16 cellular contexts compared by ENCODE assay signal in the genomic region with DNA sequence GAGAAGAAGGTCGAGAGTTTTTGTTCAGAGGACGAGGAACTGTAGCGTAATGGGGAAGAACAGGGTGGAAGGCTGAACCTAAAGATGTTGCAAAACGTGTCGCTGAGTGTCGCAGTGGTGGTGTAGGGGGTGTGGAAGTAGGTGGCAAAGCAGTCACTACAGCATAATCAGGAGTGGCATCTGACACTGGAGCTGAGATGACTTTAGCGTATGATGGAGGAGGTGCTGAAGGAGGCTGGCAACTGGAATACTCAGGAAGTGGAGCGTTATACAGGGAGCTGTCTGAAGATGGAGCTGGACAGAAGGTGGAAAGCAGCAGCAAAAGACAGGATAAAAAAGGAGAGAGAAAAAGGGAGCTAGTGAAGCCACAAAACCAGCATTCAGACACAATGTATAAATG.
DNase-seq lines count a peak whose midpoint lies in the region; ATAC-seq and TF ChIP-seq lines count a peak whose summit lies in the region.
"Had no signal": no experiment of that assay in that cellular context is flagged by ENCODE, and none has a peak within 500 bp of the region (broad histone marks: within the 10 kb centered on the region; RNA-seq: fewer than 3 reads in every experiment).

No MANE protein-coding gene starts in this region.

- H3K4me3 Mint-ChIP-seq in nephron progenitor cell: no peak overlapping the region
- H3K4me3 Mint-ChIP-seq: central memory CD8-positive, alpha-beta T cell; nephron; stimulated activated naive CD8-positive, alpha-beta T cell treated with anti-CD3 and anti-CD28 coated beads, Interleukin-15, Interleukin-2, amounts not matched to agents 100 ng/mL and 50 ng/mL, for 24 hours had no signal

- peaks cover 5% of the 10 kb centered on the region for H3K36me3 ChIP-seq in smooth muscle cell (ENCODE audit: low read depth)

- H3K27ac ChIP-seq in smooth muscle cell (ENCODE audit: low read depth): no peak overlapping the region
- H3K27ac ChIP-seq: C4-2B, hepatocyte, left ventricle myocardium inferior had no signal

- no peaks in the 10 kb centered on the region for H3K27me3 Mint-ChIP-seq in nephron progenitor cell (ENCODE audit: low read depth, poor library complexity)

- peaks cover 65% of the 10 kb centered on the region for H3K79me2 ChIP-seq in smooth muscle cell (ENCODE audit: low read depth)
- H3K79me2 ChIP-seq: hepatocyte had no signal

- DNase-seq in Caki2 (ENCODE audit: low read depth): peak; percentile 24
- DNase-seq in HT1080 (ENCODE audit: low read depth): peak; percentile 1
- no peak for DNase-seq in astrocyte of the spinal cord (ENCODE audit: low read depth, low spot score)
- no peak for DNase-seq in nephron progenitor cell
- DNase-seq in smooth muscle cell (lab: John Stamatoyannopoulos, UW; ENCODE audit: unreplicated experiment): no peak
- no peak for DNase-seq in GOT3 (lab: John Stamatoyannopoulos, UW)
- DNase-seq: left ventricle myocardium inferior, NCI-H1105, T1000 had no signal

- H3F3A ChIP-seq in smooth muscle cell (ENCODE audit: low read depth): peaks cover 8% of the 10 kb centered on the region

- no peak overlapping the region for H3K4me3 ChIP-seq in astrocyte of the spinal cord (ENCODE audit: low read depth, low read length)
- no peak overlapping the region for H3K4me3 ChIP-seq in smooth muscle cell
- H3K4me3 ChIP-seq: hepatocyte, left ventricle myocardium inferior had no signal

- no peak overlapping the region for H3K4me2 ChIP-seq in smooth muscle cell
- H3K4me2 ChIP-seq: hepatocyte had no signal

- no peaks in the 10 kb centered on the region for H3K27me3 ChIP-seq in smooth muscle cell (ENCODE audit: low read depth)
- H3K27me3 ChIP-seq: hepatocyte had no signal

- TF ChIP-seq CTCF in astrocyte of the spinal cord (IDR thresholded peaks at IDR 0.05; ENCODE audit: low read depth, low read length) (peak; percentile 8), nephron progenitor cell (IDR thresholded peaks at IDR 0.05) (no peak), smooth muscle cell (IDR thresholded peaks at IDR 0.05; ENCODE audit: borderline replicate concordance, insufficient read depth, poor library complexity, severe bottlenecking) (no peak)

- peaks cover 37% of the 10 kb centered on the region for H3K4me1 Mint-ChIP-seq in nephron progenitor cell
- H3K4me1 Mint-ChIP-seq: central memory CD8-positive, alpha-beta T cell had no signal

- peaks cover 4% of the 10 kb centered on the region for H3K9me3 Mint-ChIP-seq in nephron progenitor cell
- H3K9me3 Mint-ChIP-seq: central memory CD8-positive, alpha-beta T cell; nephron; stimulated activated naive CD8-positive, alpha-beta T cell treated with anti-CD3 and anti-CD28 coated beads, Interleukin-15, Interleukin-2, amounts not matched to agents 100 ng/mL and 50 ng/mL, for 24 hours had no signal

- H3K4me1 ChIP-seq in smooth muscle cell (ENCODE audit: low read depth): peaks cover 16% of the 10 kb centered on the region
- H3K4me1 ChIP-seq: left ventricle myocardium inferior had no signal

- 92% methylated on average over 8 of the region's 8 CpGs for WGBS in smooth muscle cell (ENCODE audit: low lambda C conversion rate)

- in situ Hi-C loops in Caki2 (cut with HindIII; ENCODE audit: low pct_unique_long_range_greater_than_20kb, low sequenced_read_pairs): no loop called here
- in situ Hi-C loops in astrocyte of the spinal cord (cut with HindIII; ENCODE audit: low sequenced_read_pairs): no loop called here

- H3K9ac ChIP-seq in smooth muscle cell (ENCODE audit: low read depth): no peak overlapping the region

- peaks cover 56% of the 10 kb centered on the region for H3K36me3 Mint-ChIP-seq in nephron progenitor cell (ENCODE audit: low read depth)

- H4K20me1 ChIP-seq in smooth muscle cell (ENCODE audit: low read depth): peaks cover 82% of the 10 kb centered on the region

- peak overlapping the region; percentile 87 for H3K27ac Mint-ChIP-seq in nephron progenitor cell
- H3K27ac Mint-ChIP-seq: stimulated activated naive CD8-positive, alpha-beta T cell treated with anti-CD3 and anti-CD28 coated beads, Interleukin-15, Interleukin-2, amounts not matched to agents 100 ng/mL and 50 ng/mL, for 24 hours had no signal

- no peak overlapping the region for H2AFZ ChIP-seq in smooth muscle cell (ENCODE audit: low read depth)
- H2AFZ ChIP-seq: hepatocyte had no signal

- H3K9me3 ChIP-seq in smooth muscle cell (replicated peaks; ENCODE audit: low read depth): no peaks in the 10 kb centered on the region
- H3K9me3 ChIP-seq: left ventricle myocardium inferior had no signal

- no peak for ATAC-seq in HG03342 (IDR thresholded peaks at IDR 0.05; ENCODE audit: unreplicated experiment)
- ATAC-seq in GM19395 (IDR thresholded peaks at IDR 0.05; ENCODE audit: unreplicated experiment): no peak

Comparison
In these comparisons a context has a peak if more than half of its experiments do, and no peak if none do; other contexts are left out.
1. DNase-seq: peak in Caki2 (single experiment) and HT1080 (single experiment); none in astrocyte of the spinal cord (single experiment), nephron progenitor cell (single experiment), smooth muscle cell (single experiment) and GOT3 (single experiment).